ENCODE assay signal across 10 cellular contexts in the genomic region with DNA sequence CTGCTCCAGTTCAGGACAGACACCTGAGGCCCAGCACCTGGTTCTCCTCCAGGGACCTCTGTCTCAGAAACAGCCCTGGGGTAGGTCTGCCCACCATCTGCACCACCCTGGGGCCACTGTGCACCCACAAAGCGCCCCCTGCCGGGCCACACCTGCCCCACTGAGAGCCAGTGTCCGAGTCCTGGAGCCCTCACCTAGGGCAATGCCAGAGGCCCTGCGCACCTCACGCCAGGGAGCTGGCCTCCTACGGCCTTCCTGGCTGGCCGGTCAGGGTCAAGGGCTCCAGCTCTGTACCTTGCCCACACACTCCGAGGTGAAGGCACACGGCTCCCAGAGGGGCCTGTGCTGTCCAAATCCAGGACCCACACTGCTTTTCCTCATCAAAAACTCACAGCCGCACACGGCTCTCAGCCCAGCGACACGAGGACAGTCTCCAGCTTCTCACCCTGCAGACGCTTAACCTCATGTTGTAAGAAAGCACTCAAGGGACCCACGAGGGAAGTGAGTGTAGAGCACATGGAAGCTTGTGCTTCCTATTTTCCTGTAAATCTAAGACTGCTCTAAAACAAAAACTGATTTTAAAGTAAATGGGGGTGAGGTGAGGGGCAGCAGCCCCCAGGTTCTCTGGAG.
DNase-seq lines count a peak whose midpoint lies in the region; ATAC-seq and TF ChIP-seq lines count a peak whose summit lies in the region.
"Had no signal": no experiment of that assay in that cellular context is flagged by ENCODE, and none has a peak within 500 bp of the region (broad histone marks: within the 10 kb centered on the region; RNA-seq: fewer than 3 reads in every experiment).

No MANE protein-coding gene starts in this region.

- DNase-seq in CD1c-positive myeloid dendritic cell (ENCODE audit: extremely low spot score) (peak; percentile 28), GM13977 (ENCODE audit: low spot score) (no peak), nephron progenitor cell (no peak), GM13976 (ENCODE audit: low spot score) (no peak), NCI-H2107 treated with DMSO at 0.1 percent for 48 hours (lab: John Stamatoyannopoulos, UW; ENCODE audit: unreplicated experiment) (no peak), NCI-H226 (no peak)
- DNase-seq in central memory CD8-positive, alpha-beta T cell (ENCODE audit: low spot score in 2 of 2): no peak
- DNase-seq in stimulated activated CD8-positive, alpha-beta memory T cell treated with anti-CD3 and anti-CD28 coated beads, Interleukin-4, amount 100 ng/mL, for 48 hours: no peak
- DNase-seq: testis had no signal

- H3K36me3 Mint-ChIP-seq in central memory CD8-positive, alpha-beta T cell (ENCODE audit: insufficient read depth): peaks cover 28% of the 10 kb centered on the region
- H3K36me3 Mint-ChIP-seq in nephron progenitor cell (ENCODE audit: low read depth): peaks cover 20% of the 10 kb centered on the region

- H3K9me3 Mint-ChIP-seq in central memory CD8-positive, alpha-beta T cell: no peaks in the 10 kb centered on the region
- H3K9me3 Mint-ChIP-seq in nephron progenitor cell: no peaks in the 10 kb centered on the region
- H3K9me3 Mint-ChIP-seq: brain had no signal

- H3K4me3 Mint-ChIP-seq in central memory CD8-positive, alpha-beta T cell: peak overlapping the region; percentile 89
- no peak overlapping the region for H3K4me3 Mint-ChIP-seq in nephron progenitor cell

- no peak overlapping the region for H3K27ac Mint-ChIP-seq in central memory CD8-positive, alpha-beta T cell (ENCODE audit: low read depth)
- H3K27ac Mint-ChIP-seq in nephron progenitor cell: peak overlapping the region; percentile 22

- no peak for ATAC-seq in central memory CD8-positive, alpha-beta T cell (replicated peaks; ENCODE audit: extremely low read depth, poor library complexity, severe bottlenecking)

- H3K4me1 Mint-ChIP-seq in central memory CD8-positive, alpha-beta T cell: peaks cover 54% of the 10 kb centered on the region
- H3K4me1 Mint-ChIP-seq in nephron progenitor cell: peaks cover 40% of the 10 kb centered on the region

- in situ Hi-C loops in GM13977 (cut with MboI; ENCODE audit: low pct_unique_long_range_greater_than_20kb, low sequenced_read_pairs, unreplicated experiment): no loop called here
- in situ Hi-C loops in GM13976 (cut with MboI; ENCODE audit: low sequenced_read_pairs, unreplicated experiment): no loop called here

- TF ChIP-seq CTCF in GM13977 (IDR thresholded peaks at IDR 0.05; ENCODE audit: extremely low read depth, insufficient read depth, missing control alignments): peak; percentile 32
- TF ChIP-seq CTCF in nephron progenitor cell (IDR thresholded peaks at IDR 0.05): no peak
- TF ChIP-seq CTCF in GM13976 (IDR thresholded peaks at IDR 0.05; ENCODE audit: borderline replicate concordance, control extremely low read depth, extremely low read depth, insufficient read depth, missing control alignments): no peak

- H3K27me3 Mint-ChIP-seq in central memory CD8-positive, alpha-beta T cell: no peaks in the 10 kb centered on the region
- H3K27me3 Mint-ChIP-seq in nephron progenitor cell (ENCODE audit: low read depth, poor library complexity): no peaks in the 10 kb centered on the region
